1 cellular context compared by ENCODE assay signal in the genomic region with DNA sequence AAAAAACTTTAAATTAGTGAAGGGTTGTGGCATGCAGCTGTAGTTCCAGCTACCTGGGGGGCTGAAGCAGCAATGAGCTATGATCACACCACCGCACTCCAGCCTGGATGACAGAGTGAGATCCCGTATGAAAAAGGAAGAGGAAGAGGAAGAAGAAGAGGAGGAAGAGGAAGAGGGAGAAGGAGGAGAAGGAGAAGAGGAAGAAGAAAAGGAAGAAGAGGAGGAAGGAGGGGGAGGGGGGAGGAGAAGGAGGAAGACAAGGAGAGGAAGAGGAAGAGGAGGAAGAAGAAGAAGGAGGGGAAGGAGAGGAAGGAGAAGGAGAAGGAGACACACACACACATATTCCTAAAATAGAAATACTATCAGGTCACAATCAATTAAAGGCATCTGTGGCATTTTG.
TF ChIP-seq lines count a peak whose summit lies in the region.

No MANE protein-coding gene starts in this region.

TF ChIP-seq in HepG2, 621 proteins besides CTCF, POLR2A, EP300 and RAD21:
- TF ChIP-seq ZNF343 (CRISPR knock-in tag; IDR thresholded peaks at IDR 0.05), result no peak
- TF ChIP-seq ZNF180 (CRISPR knock-in tag; IDR thresholded peaks at IDR 0.05; ENCODE audit: borderline replicate concordance, low read depth), result no peak
- no peak for TF ChIP-seq SRF (IDR thresholded peaks at IDR 0.05; ENCODE audit: low read depth, low read length)
- TF ChIP-seq, protein P1, sequence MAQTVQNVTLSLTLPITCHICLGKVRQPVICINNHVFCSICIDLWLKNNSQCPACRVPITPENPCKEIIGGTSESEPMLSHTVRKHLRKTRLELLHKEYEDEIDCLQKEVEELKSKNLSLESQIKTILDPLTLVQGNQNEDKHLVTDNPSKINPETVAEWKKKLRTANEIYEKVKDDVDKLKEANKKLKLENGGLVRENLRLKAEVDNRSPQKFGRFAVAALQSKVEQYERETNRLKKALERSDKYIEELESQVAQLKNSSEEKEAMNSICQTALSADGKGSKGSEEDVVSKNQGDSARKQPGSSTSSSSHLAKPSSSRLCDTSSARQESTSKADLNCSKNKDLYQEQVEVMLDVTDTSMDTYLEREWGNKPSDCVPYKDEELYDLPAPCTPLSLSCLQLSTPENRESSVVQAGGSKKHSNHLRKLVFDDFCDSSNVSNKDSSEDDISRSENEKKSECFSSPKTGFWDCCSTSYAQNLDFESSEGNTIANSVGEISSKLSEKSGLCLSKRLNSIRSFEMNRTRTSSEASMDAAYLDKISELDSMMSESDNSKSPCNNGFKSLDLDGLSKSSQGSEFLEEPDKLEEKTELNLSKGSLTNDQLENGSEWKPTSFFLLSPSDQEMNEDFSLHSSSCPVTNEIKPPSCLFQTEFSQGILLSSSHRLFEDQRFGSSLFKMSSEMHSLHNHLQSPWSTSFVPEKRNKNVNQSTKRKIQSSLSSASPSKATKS (CRISPR knock-in tag; IDR thresholded peaks at IDR 0.05), result no peak
- TF ChIP-seq ZNF670 (CRISPR knock-in tag; IDR thresholded peaks at IDR 0.05; ENCODE audit: borderline replicate concordance), result no peak
- TF ChIP-seq, protein P2, sequence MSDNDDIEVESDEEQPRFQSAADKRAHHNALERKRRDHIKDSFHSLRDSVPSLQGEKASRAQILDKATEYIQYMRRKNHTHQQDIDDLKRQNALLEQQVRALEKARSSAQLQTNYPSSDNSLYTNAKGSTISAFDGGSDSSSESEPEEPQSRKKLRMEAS (IDR thresholded peaks at IDR 0.05), result no peak
- TF ChIP-seq ZNF17 (CRISPR knock-in tag; IDR thresholded peaks at IDR 0.05), result no peak
- no peak for TF ChIP-seq AGO1 (IDR thresholded peaks at IDR 0.05; ENCODE audit: low read depth, low read length, poor library complexity, severe bottlenecking)
- TF ChIP-seq, protein P3, sequence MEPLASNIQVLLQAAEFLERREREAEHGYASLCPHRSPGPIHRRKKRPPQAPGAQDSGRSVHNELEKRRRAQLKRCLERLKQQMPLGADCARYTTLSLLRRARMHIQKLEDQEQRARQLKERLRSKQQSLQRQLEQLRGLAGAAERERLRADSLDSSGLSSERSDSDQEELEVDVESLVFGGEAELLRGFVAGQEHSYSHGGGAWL (CRISPR knock-in tag; IDR thresholded peaks at IDR 0.05), result no peak
- TF ChIP-seq KLF15 (CRISPR knock-in tag; IDR thresholded peaks at IDR 0.05; ENCODE audit: borderline replicate concordance), result no peak
- TF ChIP-seq ETS1 (CRISPR knock-in tag; IDR thresholded peaks at IDR 0.05), result no peak
- TF ChIP-seq ZNF766 (CRISPR knock-in tag; IDR thresholded peaks at IDR 0.05; ENCODE audit: borderline replicate concordance), result no peak
- TF ChIP-seq ATRX (CRISPR knock-in tag; IDR thresholded peaks at IDR 0.05; ENCODE audit: borderline replicate concordance), result no peak
- no peak for TF ChIP-seq MAFF (IDR thresholded peaks at IDR 0.05; ENCODE audit: low read depth, low read length)
- TF ChIP-seq ZFP36L2 (CRISPR knock-in tag; IDR thresholded peaks at IDR 0.05), result no peak
- no peak for TF ChIP-seq ZNF451 (CRISPR knock-in tag; IDR thresholded peaks at IDR 0.05)
- no peak for TF ChIP-seq ZFP91 (CRISPR knock-in tag; IDR thresholded peaks at IDR 0.05; ENCODE audit: borderline replicate concordance)
